In genomic region chr22:44990810-44991209, GRCh38 we compare ENCODE assay signal across 9 cellular contexts. TPM values are rescaled to one million over a fixed set of nuclear protein-coding genes. Genes with fewer than 3 reads are reported as not detected.
"Had no signal": no experiment of that assay in that cellular context is flagged by ENCODE, and none has a peak within 500 bp of the region (broad histone marks: within the 10 kb centered on the region; RNA-seq: fewer than 3 reads in every experiment).

No MANE protein-coding gene starts in this region.

- H3K36me3 ChIP-seq: HAP-1 had no signal

- ATAC-seq: HepG2 had no signal

- H3K9me3 ChIP-seq: HAP-1 had no signal

- H3K4me3 Mint-ChIP-seq: IgD-negative memory B cell had no signal

- DNase-seq: GOT3, KBM-7 had no signal

- H3K4me3 ChIP-seq: HAP-1 had no signal

- H3K27ac ChIP-seq: KMS-11 had no signal

- H3K4me1 ChIP-seq: HAP-1 had no signal

- H3K4me1 Mint-ChIP-seq: IgD-negative memory B cell had no signal

- H3K9ac ChIP-seq: KMS-11 had no signal

- H3K27ac Mint-ChIP-seq: IgD-negative memory B cell had no signal

- FAIRE-seq: H54, HepG2, HTR-8/SVneo had no signal

- H3K4me2 ChIP-seq: KMS-11 had no signal

- H3K9me3 Mint-ChIP-seq: IgD-negative memory B cell had no signal

RNA-seq across cellular contexts. Expression of gene PHF21B, which starts 19.0 kb away (rescaled TPM):
- total RNA-seq: HepG2, HT-29 had no signal
- polyA plus RNA-seq: HepG2, IgD-negative memory B cell had no signal
